ENCODE assay signal across 1 cellular context in the genomic region with DNA sequence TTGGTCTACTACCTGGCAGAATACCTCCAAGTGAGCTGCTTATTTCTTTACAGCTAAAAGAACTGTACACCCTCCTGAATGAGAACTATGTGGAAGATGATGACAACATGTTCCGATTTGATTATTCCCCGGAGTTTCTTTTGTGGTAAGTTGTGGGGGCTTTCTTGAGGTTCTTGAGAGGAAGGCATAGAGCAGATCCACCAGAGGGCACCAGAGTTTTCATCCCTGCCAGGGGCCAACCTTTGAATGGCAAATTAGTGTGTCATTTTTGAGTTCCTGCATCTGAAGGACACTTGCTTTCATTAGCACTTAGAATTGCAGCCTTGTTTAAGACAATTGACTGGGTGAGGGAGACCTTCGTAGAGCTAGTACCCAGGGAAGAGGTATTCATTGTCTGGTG.
TF ChIP-seq lines count a peak whose summit lies in the region.

No MANE protein-coding gene starts in this region.

TF ChIP-seq in H1, 55 proteins besides CTCF, POLR2A, EP300 and RAD21:
- TF ChIP-seq RNF2 (IDR thresholded peaks at IDR 0.05; ENCODE audit: borderline replicate concordance, low read depth, low read length, missing control alignments, poor library complexity, severe bottlenecking) = no peak
- TF ChIP-seq MAFK (IDR thresholded peaks at IDR 0.05; ENCODE audit: low read depth, low read length) = no peak
- no peak for TF ChIP-seq ASH2L (IDR thresholded peaks at IDR 0.05; ENCODE audit: low read length)
- no peak for TF ChIP-seq CHD2 (IDR thresholded peaks at IDR 0.05; ENCODE audit: low read length)
- no peak for TF ChIP-seq ZNF274 (IDR thresholded peaks at IDR 0.05; ENCODE audit: borderline replicate concordance, extremely low read depth, low read length)
- no peak for TF ChIP-seq FOSL1 (IDR thresholded peaks at IDR 0.05; ENCODE audit: insufficient read depth, low read depth, low read length)
- no peak for TF ChIP-seq PHF8 (conservative IDR thresholded peaks at IDR 0.05; ENCODE audit: low read depth, low read length)
- no peak for TF ChIP-seq TCF12 (IDR thresholded peaks at IDR 0.05; ENCODE audit: low read depth, low read length)
- TF ChIP-seq RFX5 (IDR thresholded peaks at IDR 0.05; ENCODE audit: borderline replicate concordance, low read depth, low read length) = no peak
- TF ChIP-seq GTF2F1 (IDR thresholded peaks at IDR 0.05; ENCODE audit: borderline replicate concordance, low read depth, low read length) = no peak
TF ChIP-seq in H1: peak in this region for 0.
